In the genomic region with DNA sequence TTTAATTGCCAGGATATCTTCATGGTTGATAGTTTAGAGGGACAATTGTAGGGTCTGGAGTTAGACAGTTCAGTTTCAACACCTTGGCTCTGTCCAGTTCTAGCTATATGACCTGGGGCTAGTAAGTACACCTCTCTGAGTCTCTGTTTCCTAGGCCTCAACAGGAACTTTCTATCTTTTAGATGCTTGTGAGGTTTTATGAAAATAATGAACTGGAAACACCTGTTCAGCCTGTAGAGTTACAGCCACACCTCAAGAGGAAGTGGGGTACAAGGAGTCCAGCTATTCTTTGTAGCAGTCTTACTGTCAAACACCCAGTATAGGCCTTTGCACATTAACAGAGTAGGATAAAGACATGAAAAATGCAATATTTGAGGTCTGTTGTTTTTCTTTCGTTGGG, we compare ENCODE assay signal across 19 cellular contexts.
DNase-seq lines count a peak whose midpoint lies in the region; ATAC-seq and TF ChIP-seq lines count a peak whose summit lies in the region.
"Had no signal": no experiment of that assay in that cellular context is flagged by ENCODE, and none has a peak within 500 bp of the region (broad histone marks: within the 10 kb centered on the region; RNA-seq: fewer than 3 reads in every experiment).

No MANE protein-coding gene starts in this region.

- ATAC-seq in heart right ventricle: peak in 3 of 8 donors; percentile 3 to 29 (median 14)
- no peak for ATAC-seq in right cardiac atrium
- no peak for ATAC-seq in GM21423 (IDR thresholded peaks at IDR 0.05; ENCODE audit: unreplicated experiment)
- ATAC-seq: GM23338 had no signal

- H3K27me3 ChIP-seq in heart right ventricle (no peaks in the 10 kb centered on the region), right cardiac atrium (ENCODE audit: control insufficient read depth, insufficient read depth) (no peaks in the 10 kb centered on the region), rectal smooth muscle tissue (ENCODE audit: control insufficient read depth, insufficient read depth, low read length) (no peaks in the 10 kb centered on the region)
- H3K27me3 ChIP-seq: BLaER1, MG63 had no signal

- no peak overlapping the region for H3K9ac ChIP-seq in rectal smooth muscle tissue (ENCODE audit: low read length)
- H3K9ac ChIP-seq: BLaER1 had no signal

- 70 to 74% methylated on average over 1 of the region's 1 CpG for WGBS in heart right ventricle, 2 donors
- WGBS in right cardiac atrium: 60% methylated on average over 1 of the region's 1 CpG

- intact Hi-C loops in heart right ventricle (cut with DNase I): loop anchor here in 1 of 10 donors (10.0 kb wide), 1 partner anchor 57 kb away; no protein-coding TSS in a partner anchor
- intact Hi-C loops in cardiac septum (cut with DNase I): loop anchor here (2.0 to 10.0 kb wide), 2 partner anchors 57 to 143 kb away; no protein-coding TSS in a partner anchor
- intact Hi-C loops in right cardiac atrium (cut with DNase I): no loop called here

- no peak for TF ChIP-seq CTCF in heart right ventricle (IDR thresholded peaks at IDR 0.05)

- H3K27ac Mint-ChIP-seq in activated naive CD4-positive, alpha-beta T cell treated with anti-CD3 and anti-CD28 coated beads, Interleukin-2, amount 10 ng/mL, durations not matched to agents 7 days and 5 days: no peak overlapping the region
- H3K27ac Mint-ChIP-seq: GM23338, H9 had no signal

- no peaks in the 10 kb centered on the region for H3K27me3 Mint-ChIP-seq in activated naive CD4-positive, alpha-beta T cell treated with anti-CD3 and anti-CD28 coated beads, Interleukin-2, amount 10 ng/mL, durations not matched to agents 7 days and 5 days
- H3K27me3 Mint-ChIP-seq: CD4-positive, CD25-positive, alpha-beta regulatory T cell had no signal

- H3K9me3 ChIP-seq in heart right ventricle (no peaks in the 10 kb centered on the region), right cardiac atrium (ENCODE audit: control insufficient read depth, low read length) (no peaks in the 10 kb centered on the region)
- H3K9me3 ChIP-seq: BLaER1, MG63 had no signal

- peaks cover 0 to 36% (median 5%) of the 10 kb centered on the region in 9 donors for H3K4me1 ChIP-seq in heart right ventricle
- H3K4me1 ChIP-seq in right cardiac atrium (ENCODE audit: control insufficient read depth, insufficient read depth, low read length): peaks cover 2% of the 10 kb centered on the region
- peaks cover 7% of the 10 kb centered on the region for H3K4me1 ChIP-seq in rectal smooth muscle tissue (ENCODE audit: control insufficient read depth, insufficient read depth, low read length)
- H3K4me1 ChIP-seq: BLaER1 had no signal

- H3K4me3 ChIP-seq in heart right ventricle (no peak overlapping the region), right cardiac atrium (ENCODE audit: low read length) (no peak overlapping the region), rectal smooth muscle tissue (ENCODE audit: low read length) (no peak overlapping the region)
- H3K4me3 ChIP-seq: BLaER1, GM23338, MG63 had no signal

- H3K4me1 Mint-ChIP-seq in activated naive CD4-positive, alpha-beta T cell treated with anti-CD3 and anti-CD28 coated beads, Interleukin-2, amount 10 ng/mL, durations not matched to agents 7 days and 5 days: no peaks in the 10 kb centered on the region
- H3K4me1 Mint-ChIP-seq: CD4-positive, CD25-positive, alpha-beta regulatory T cell had no signal

- H3K36me3 ChIP-seq in heart right ventricle (no peaks in the 10 kb centered on the region), rectal smooth muscle tissue (ENCODE audit: control insufficient read depth, insufficient read depth, low read length) (no peaks in the 10 kb centered on the region)
- H3K36me3 ChIP-seq: BLaER1, MG63 had no signal

- DNase-seq in heart right ventricle (no peak), cardiac septum (ENCODE audit: low spot score) (no peak), right cardiac atrium (no peak), NCI-H2107 treated with DMSO at 0.1 percent for 48 hours (lab: John Stamatoyannopoulos, UW; ENCODE audit: unreplicated experiment) (no peak)
- no peak for DNase-seq in activated naive CD4-positive, alpha-beta T cell treated with anti-CD3 and anti-CD28 coated beads, Interleukin-2, amount 10 ng/mL, durations not matched to agents 7 days and 5 days
- DNase-seq: CD4-positive, CD25-positive, alpha-beta regulatory T cell; DMS53; H9; KG1; MG63; NCI-H2029; NCI-H2227 treated with DMSO at 0.1 percent for 48 hours; NCI-H526 treated with DMSO at 0.1 percent for 48 hours; RPMI8226; SHP77 treated with DMSO at 0.1 percent for 48 hours had no signal

- H3K36me3 Mint-ChIP-seq in activated naive CD4-positive, alpha-beta T cell treated with anti-CD3 and anti-CD28 coated beads, Interleukin-2, amount 10 ng/mL, durations not matched to agents 7 days and 5 days: no peaks in the 10 kb centered on the region
- H3K36me3 Mint-ChIP-seq: CD4-positive, CD25-positive, alpha-beta regulatory T cell had no signal

- H3K4me3 Mint-ChIP-seq in activated naive CD4-positive, alpha-beta T cell treated with anti-CD3 and anti-CD28 coated beads, Interleukin-2, amount 10 ng/mL, durations not matched to agents 7 days and 5 days: no peak overlapping the region
- H3K4me3 Mint-ChIP-seq: CD4-positive, CD25-positive, alpha-beta regulatory T cell; GM23338; H9 had no signal

- H3K27ac ChIP-seq in heart right ventricle (peak overlapping the region; percentile 20 to 82 (median 62)), right cardiac atrium (ENCODE audit: low read length) (peak overlapping the region; percentile 42), rectal smooth muscle tissue (ENCODE audit: low read depth, low read length) (peak overlapping the region; percentile 66)
- H3K27ac ChIP-seq: BLaER1 had no signal

- H3K9me3 Mint-ChIP-seq in activated naive CD4-positive, alpha-beta T cell treated with anti-CD3 and anti-CD28 coated beads, Interleukin-2, amount 10 ng/mL, durations not matched to agents 7 days and 5 days: peaks cover 4% of the 10 kb centered on the region
- H3K9me3 Mint-ChIP-seq: GM23338, H9 had no signal

- CTCF ChIA-PET in activated naive CD4-positive, alpha-beta T cell treated with anti-CD3 and anti-CD28 coated beads, Interleukin-2, amount 10 ng/mL, durations not matched to agents 7 days and 5 days (lab: Charles Lee): no interaction called here
